Comparison of ENCODE assay signal across 4 cellular contexts in genomic region chr10:130551676-130552075, GRCh38.
"Had no signal": no experiment of that assay in that cellular context is flagged by ENCODE, and none has a peak within 500 bp of the region (broad histone marks: within the 10 kb centered on the region; RNA-seq: fewer than 3 reads in every experiment).

No MANE protein-coding gene starts in this region.

- H3K4me3 ChIP-seq: GM23248 had no signal

- H3K27ac ChIP-seq: GM23248 had no signal

- DNase-seq: GM23248, GOT3, HCEC 1CT, IMR-90 had no signal
